ENCODE assay signal across 10 cellular contexts in the genomic region with DNA sequence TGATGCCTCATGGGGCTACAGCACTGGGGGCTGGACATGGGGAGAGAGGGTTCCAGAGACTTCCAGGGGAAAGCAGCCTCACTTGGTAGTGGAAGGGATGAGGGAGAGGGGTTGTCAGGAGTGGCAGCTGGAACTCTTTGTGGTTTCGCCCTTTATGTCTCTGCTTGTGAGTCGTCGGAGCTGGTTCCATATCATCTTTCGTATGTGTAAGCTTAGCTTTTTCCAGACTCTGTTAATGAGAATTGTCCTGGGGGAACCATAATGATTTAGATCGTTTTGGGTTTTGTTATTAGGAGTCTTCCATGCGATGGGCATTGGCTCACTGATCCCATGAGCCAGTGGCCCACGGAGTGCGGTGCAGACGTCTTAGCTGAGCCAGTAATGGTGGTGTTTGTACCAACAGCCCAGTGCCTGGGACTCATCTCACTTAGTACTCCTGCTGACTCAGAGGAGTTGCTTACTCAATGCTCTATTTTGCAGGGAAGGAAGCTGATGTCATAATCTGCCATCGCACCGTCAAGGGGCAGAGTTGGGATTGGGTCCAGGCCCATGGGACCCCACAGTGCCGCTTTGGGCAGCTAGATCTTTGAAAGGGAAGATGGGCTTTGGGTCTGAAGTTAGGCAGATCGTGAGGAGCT. TPM values are rescaled to one million over a fixed set of nuclear protein-coding genes. Genes with fewer than 3 reads are reported as not detected.
A peak's percentile ranks its signal among the peaks of the same experiment; 100 is the strongest.
DNase-seq lines count a peak whose midpoint lies in the region; ATAC-seq and TF ChIP-seq lines count a peak whose summit lies in the region.
"Had no signal": no experiment of that assay in that cellular context is flagged by ENCODE, and none has a peak within 500 bp of the region (broad histone marks: within the 10 kb centered on the region; RNA-seq: fewer than 3 reads in every experiment).

No MANE protein-coding gene starts in this region.

- POLR2A ChIA-PET in Panc1 (lab: Charles Lee), result no interaction called here

- H3K9me3 ChIP-seq in GM23248 (ENCODE audit: low read depth), result no peaks in the 10 kb centered on the region
- no peaks in the 10 kb centered on the region for H3K9me3 ChIP-seq in Panc1 (ENCODE audit: control insufficient read depth, insufficient read depth, low read depth, low read length)
- H3K9me3 ChIP-seq in HAP-1, result no peaks in the 10 kb centered on the region

- ATAC-seq in Panc1, result peak; percentile 39
- ATAC-seq in GM21723 (IDR thresholded peaks at IDR 0.05; ENCODE audit: unreplicated experiment), result no peak

- H3K9ac ChIP-seq in GM23248, result peak overlapping the region; percentile 49

- H3K4me1 ChIP-seq in GM23248 (ENCODE audit: insufficient read depth), result peaks cover 22% of the 10 kb centered on the region
- peaks cover 69% of the 10 kb centered on the region for H3K4me1 ChIP-seq in Panc1 (ENCODE audit: control insufficient read depth, insufficient read depth, low read length)
- no peaks in the 10 kb centered on the region for H3K4me1 ChIP-seq in HAP-1

- H3K27ac ChIP-seq in GM23248, result peak overlapping the region; percentile 92
- H3K27ac ChIP-seq in Panc1 (ENCODE audit: low read length), result peak overlapping the region; percentile 94

- DNase-seq in GM23248 (peak; percentile 96), Panc1 (ENCODE audit: low read depth, low spot score) (peak; percentile 57), fibroblast of gingiva (ENCODE audit: low read depth) (peak; percentile 81), retina (peak; percentile 57), HAP-1 (ENCODE audit: low spot score in 2 of 2) (no peak), HUDEP-2 (lab: John Stamatoyannopoulos, UW; ENCODE audit: unreplicated experiment in 76 of 76) (no peak)
- DNase-seq in effector CD4-positive, alpha-beta T cell, result no peak
- DNase-seq: activated CD4-positive, alpha-beta T cell treated with anti-CD3 and anti-CD28 coated beads, Interleukin-2, amount 10 ng/mL, durations not matched to agents 7 days and 5 days; NCI-H524 had no signal

- TF ChIP-seq CTCF in Panc1 (IDR thresholded peaks at IDR 0.05), result no peak

- in situ Hi-C loops in GM23248 (cut with MboI) (no loop called here), Panc1 (cut with HindIII; ENCODE audit: low pct_unique_long_range_greater_than_20kb, low sequenced_read_pairs) (no loop called here), HAP-1 (cut with MboI; ENCODE audit: low sequenced_read_pairs) (loop anchor here (25.0 kb wide), 1 partner anchor 769 kb away; no protein-coding TSS in a partner anchor)

- H3K36me3 ChIP-seq in GM23248 (ENCODE audit: low read depth) (peaks cover 7% of the 10 kb centered on the region), Panc1 (ENCODE audit: control insufficient read depth, insufficient read depth, low read length) (no peaks in the 10 kb centered on the region), HAP-1 (replicated peaks) (peaks cover 14% of the 10 kb centered on the region)

- no peak overlapping the region for H2AFZ ChIP-seq in GM23248

- H3K27me3 ChIP-seq in GM23248 (replicated peaks; ENCODE audit: insufficient read depth), result no peaks in the 10 kb centered on the region
- H3K27me3 ChIP-seq in Panc1 (ENCODE audit: control insufficient read depth, insufficient read depth, low read length), result no peaks in the 10 kb centered on the region
- no peaks in the 10 kb centered on the region for H3K27me3 ChIP-seq in HAP-1 (ENCODE audit: low read depth)

- H3K4me3 ChIP-seq in GM23248 (no peak overlapping the region), Panc1 (ENCODE audit: low read depth in 2 of 2, low read length in 2 of 2) (no peak overlapping the region), HAP-1 (no peak overlapping the region)

- no TSS peak for BruUV-seq in Panc1 (replicated peaks; lab: Mats Ljungman, UMichigan)

- 39 to 45% methylated on average over 13 of the region's 13 CpGs for WGBS in GM23248 (ENCODE audit: low coverage in 1 of 2, low lambda C conversion rate in 2 of 2, missing lambda C conversion rate in 2 of 2), 2 experiments

- intact Hi-C loops in Panc1 (cut with micrococcal nuclease; ENCODE audit: unreplicated experiment), result no loop called here

- peaks cover 95% of the 10 kb centered on the region for H3K79me2 ChIP-seq in GM23248 (ENCODE audit: insufficient read depth)

- no peaks in the 10 kb centered on the region for H3K9me2 ChIP-seq in GM23248 (ENCODE audit: insufficient read depth)

- CTCF ChIA-PET in Panc1 (lab: Charles Lee), result interaction anchor here (0.7 kb wide), 1 partner anchor 57 kb away, joined by 6 read pairs; no protein-coding TSS in a partner anchor

- H3F3A ChIP-seq in GM23248 (ENCODE audit: insufficient read depth), result peaks cover 28% of the 10 kb centered on the region

- H3K4me2 ChIP-seq in GM23248 (ENCODE audit: unreplicated experiment), result peak overlapping the region; percentile 57

- H4K20me1 ChIP-seq in GM23248 (ENCODE audit: insufficient read depth), result no peaks in the 10 kb centered on the region

RNA-seq across cellular contexts. Expression of a gene that starts 48.5 kb away (rescaled TPM):
- 33.0 and 43.7 TPM in 2 replicates for total RNA-seq in GM23248 (2014; rRNA removed; shearing (Covaris generic))
- 69.6 and 69.7 TPM in 2 replicates for polyA plus RNA-seq in GM23248 (2016; fragmentation: Nextera tagmentation; extraction: Ambion mirVana)
- 56.3 TPM for total RNA-seq in Panc1 (2021; ENCODE audit: unreplicated experiment)
- polyA plus RNA-seq in Panc1 (2012; ENCODE audit: insufficient read length), result 74.0 TPM

Comparison
In these comparisons a context has a peak if more than half of its experiments do, and no peak if none do; other contexts are left out.
1. DNase-seq: peak in GM23248 (single experiment), Panc1 (single experiment), fibroblast of gingiva (single experiment) and retina (single experiment); none in effector CD4-positive, alpha-beta T cell (single experiment), HAP-1 (0 of 2) and HUDEP-2 (0 of 76).